Comparison of ENCODE assay signal across 16 cellular contexts in genomic region chr13:75789451-75790197, GRCh38.
DNase-seq lines count a peak whose midpoint lies in the region; ATAC-seq and TF ChIP-seq lines count a peak whose summit lies in the region.
"Had no signal": no experiment of that assay in that cellular context is flagged by ENCODE, and none has a peak within 500 bp of the region (broad histone marks: within the 10 kb centered on the region; RNA-seq: fewer than 3 reads in every experiment).

No MANE protein-coding gene starts in this region.

- H3K4me3 ChIP-seq in SJSA1 (no peak overlapping the region), left ventricle myocardium inferior (peak overlapping the region; percentile 44), psoas muscle (peak overlapping the region; percentile 50)

- DNase-seq in AG08396 (ENCODE audit: low spot score) (peak; percentile 13), SJSA1 (ENCODE audit: low read depth in 1 of 2, low spot score in 2 of 2) (peak; percentile 40 to 68), left ventricle myocardium inferior (no peak), psoas muscle (no peak), NCI-H524 (lab: John Stamatoyannopoulos, UW) (no peak), activated T-cell treated with anti-CD3 and anti-CD28 coated beads for 4 hours (no peak), NCI-H128 (lab: John Stamatoyannopoulos, UW; ENCODE audit: unreplicated experiment) (no peak)
- no peak for DNase-seq in NK-92 treated with Interleukin-12 subunit alpha and Interleukin-12 subunit beta, amount 100 ng/mL, for 24 hours (lab: John Stamatoyannopoulos, UW)
- DNase-seq: activated gamma-delta T cell, anterior cingulate cortex, DMS153, NCI-H1417 treated with DMSO at 0.1 percent for 48 hours, NCI-H2171 treated with DMSO at 0.1 percent for 48 hours, NCI-H774 had no signal

- H3K27ac ChIP-seq in SJSA1 (peak overlapping the region; percentile 64), left ventricle myocardium inferior (replicated peaks) (peak overlapping the region; percentile 88), psoas muscle (peak overlapping the region; percentile 90)

- no peak for TF ChIP-seq CTCF in left ventricle myocardium inferior (IDR thresholded peaks at IDR 0.05; ENCODE audit: borderline replicate concordance)
- TF ChIP-seq CTCF in psoas muscle (IDR thresholded peaks at IDR 0.05), result no peak

- ATAC-seq in psoas muscle, result peak; percentile 9 to 82 (median 48)
- ATAC-seq: natural killer cell treated with Interleukin-12 subunit alpha and Interleukin-12 subunit beta and Interleukin-15 and Interleukin-18, amount 100 ng/mL, for 72 hours; stimulated activated effector memory CD8-positive, alpha-beta T cell treated with anti-CD3 and anti-CD28 coated beads, Interleukin-12 subunit alpha, Interleukin-12 subunit beta, amount 100 ng/mL, for 72 hours had no signal

- H3K27me3 ChIP-seq in SJSA1 (replicated peaks), result no peaks in the 10 kb centered on the region
- no peaks in the 10 kb centered on the region for H3K27me3 ChIP-seq in left ventricle myocardium inferior (ENCODE audit: low read depth)
- no peaks in the 10 kb centered on the region for H3K27me3 ChIP-seq in psoas muscle (ENCODE audit: insufficient read depth in 3 of 3, low read length in 2 of 3)

- WGBS in psoas muscle, 3 donors, result 53 to 54% (median 54%) methylated on average over 9 of the region's 9 CpGs

- peaks cover 8% of the 10 kb centered on the region; the same call in 1 of the 2 replicates for H3K36me3 ChIP-seq in SJSA1
- no peaks in the 10 kb centered on the region for H3K36me3 ChIP-seq in left ventricle myocardium inferior
- H3K36me3 ChIP-seq in psoas muscle (ENCODE audit: insufficient read depth in 1 of 2, low read depth in 1 of 2), result no peaks in the 10 kb centered on the region

- intact Hi-C loops in left ventricle myocardium inferior (cut with micrococcal nuclease), result no loop called here
- intact Hi-C loops in psoas muscle (cut with DNase I), result loop anchor here in 1 of 2 donors (5.0 kb wide), 1 partner anchor 87 kb away; no protein-coding TSS in a partner anchor

- H3K9me3 ChIP-seq in SJSA1 (replicated peaks) (no peaks in the 10 kb centered on the region), left ventricle myocardium inferior (replicated peaks) (no peaks in the 10 kb centered on the region), psoas muscle (no peaks in the 10 kb centered on the region)

- peaks cover 52% of the 10 kb centered on the region for H3K4me1 ChIP-seq in SJSA1 (replicated peaks)
- peaks cover 78% of the 10 kb centered on the region for H3K4me1 ChIP-seq in left ventricle myocardium inferior
- peaks cover 87% of the 10 kb centered on the region for H3K4me1 ChIP-seq in psoas muscle

Comparison
In these comparisons a context has a peak if more than half of its experiments do, and no peak if none do; other contexts are left out.
1. DNase-seq: peak in AG08396 (single experiment) and SJSA1 (2 of 2); none in left ventricle myocardium inferior (single experiment), psoas muscle (0 of 2), NK-92 treated with Interleukin-12 subunit alpha and Interleukin-12 subunit beta, amount 100 ng/mL, for 24 hours (single experiment), NCI-H524 (0 of 2), activated T-cell treated with anti-CD3 and anti-CD28 coated beads for 4 hours (single experiment) and NCI-H128 (single experiment).
2. Peak in every context shown above with its lines, with median percentiles within 50 percentile points of each other: H3K27ac ChIP-seq.